ENCODE assay signal across 18 cellular contexts in the genomic region with DNA sequence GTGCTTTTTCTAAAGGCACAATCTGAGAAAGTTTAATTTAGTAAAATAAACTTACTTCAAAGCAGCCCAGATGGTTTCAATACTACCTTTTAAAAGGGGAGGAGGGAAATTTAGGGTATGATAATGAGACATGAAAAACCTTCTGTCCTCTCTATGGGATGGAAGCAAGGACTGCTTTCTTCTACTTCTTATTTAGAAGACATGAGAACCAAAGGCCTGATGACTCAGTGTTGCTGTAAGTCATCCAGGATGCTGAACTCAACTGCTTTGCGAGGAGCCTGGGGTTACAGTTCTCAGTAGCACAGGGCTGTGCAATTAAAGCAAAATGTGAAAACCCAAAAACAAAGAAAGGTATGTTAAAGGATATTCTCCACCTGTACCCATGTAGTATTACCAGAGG.
A peak's percentile ranks its signal among the peaks of the same experiment; 100 is the strongest.
DNase-seq lines count a peak whose midpoint lies in the region; ATAC-seq and TF ChIP-seq lines count a peak whose summit lies in the region.
"Had no signal": no experiment of that assay in that cellular context is flagged by ENCODE, and none has a peak within 500 bp of the region (broad histone marks: within the 10 kb centered on the region; RNA-seq: fewer than 3 reads in every experiment).

No MANE protein-coding gene starts in this region.

- no peaks in the 10 kb centered on the region for H3K27me3 Mint-ChIP-seq in MCF 10A (ENCODE audit: insufficient read depth, unreplicated experiment)

- H3K36me3 ChIP-seq in breast epithelium: no peaks in the 10 kb centered on the region
- no peaks in the 10 kb centered on the region for H3K36me3 ChIP-seq in RWPE2 (ENCODE audit: low read depth)
- H3K36me3 ChIP-seq in stomach smooth muscle (ENCODE audit: control insufficient read depth in 2 of 2, insufficient read depth in 2 of 2, low read length in 2 of 2): no peaks in the 10 kb centered on the region
- H3K36me3 ChIP-seq in stomach: no peaks in the 10 kb centered on the region
- H3K36me3 ChIP-seq: lower lobe of right lung, WERI-Rb-1 had no signal

- peak; percentile 70; the same call in 2 of the 3 replicates for ATAC-seq in RWPE2 (ENCODE audit: low read depth)
- ATAC-seq: body of pancreas, lower lobe of right lung had no signal

- no peak for TF ChIP-seq POLR2A in breast epithelium (IDR thresholded peaks at IDR 0.05)
- no peak for TF ChIP-seq POLR2A in stomach (IDR thresholded peaks at IDR 0.05)

- DNase-seq in MCF 10A (ENCODE audit: unreplicated experiment) (peak; percentile 49), breast epithelium (ENCODE audit: low spot score in 2 of 2) (no peak), RWPE2 (ENCODE audit: low spot score) (no peak), fibroblast of peridontal ligament (ENCODE audit: extremely low read depth) (peak; percentile 90), NOMO-1 treated with dmso at 0.1 percent for 144 hours (lab: John Stamatoyannopoulos, UW; ENCODE audit: unreplicated experiment) (no peak), stomach (no peak), GM10248 (ENCODE audit: extremely low spot score) (no peak)
- DNase-seq: 8988T; body of pancreas; DND-41; Karpas-422; lower lobe of right lung; NCI-H345; stimulated activated CD4-positive, alpha-beta T cell treated with anti-CD3 and anti-CD28 coated beads, Interleukin-4, amount 100 ng/mL, for 4 hours; substantia nigra; WERI-Rb-1 had no signal

- 38 to 79% (median 57%) methylated on average over 1 of the region's 1 CpG for WGBS in stomach, 5 donors

- H3K4me3 ChIP-seq in breast epithelium (no peak overlapping the region), RWPE2 (ENCODE audit: severe bottlenecking) (no peak overlapping the region), stomach smooth muscle (ENCODE audit: low read length in 2 of 2) (no peak overlapping the region), stomach (no peak overlapping the region)
- H3K4me3 ChIP-seq: body of pancreas, lower lobe of right lung had no signal

- intact Hi-C loops in MCF 10A (cut with micrococcal nuclease): no loop called here
- intact Hi-C loops in breast epithelium (cut with DNase I; ENCODE audit: low total_unique reads): no loop called here
- intact Hi-C loops in stomach (cut with DNase I; ENCODE audit: low total_unique reads): no loop called here

- H3K27ac ChIP-seq in breast epithelium: peak overlapping the region in 1 of 2 donors; percentile 58
- H3K27ac ChIP-seq in RWPE2 (ENCODE audit: poor library complexity, severe bottlenecking): no peak overlapping the region
- H3K27ac ChIP-seq in stomach smooth muscle (ENCODE audit: low read length): peak overlapping the region; percentile 18
- H3K27ac ChIP-seq in stomach: peak overlapping the region in 2 of 5 donors; percentile 19 to 61
- H3K27ac ChIP-seq: body of pancreas, lower lobe of right lung, parathyroid adenoma, WERI-Rb-1 had no signal

- H3K27me3 ChIP-seq in breast epithelium: no peaks in the 10 kb centered on the region
- no peaks in the 10 kb centered on the region for H3K27me3 ChIP-seq in RWPE2 (ENCODE audit: insufficient read depth, poor library complexity, severe bottlenecking)
- H3K27me3 ChIP-seq in stomach smooth muscle (ENCODE audit: control insufficient read depth in 1 of 2, insufficient read depth in 2 of 2, low read length in 2 of 2): no peaks in the 10 kb centered on the region
- H3K27me3 ChIP-seq in stomach: no peaks in the 10 kb centered on the region
- H3K27me3 ChIP-seq: body of pancreas had no signal

- H3K9me3 Mint-ChIP-seq in MCF 10A (ENCODE audit: unreplicated experiment): peaks cover 6% of the 10 kb centered on the region

- no peak overlapping the region for H3K9ac ChIP-seq in stomach smooth muscle (ENCODE audit: low read length in 2 of 2)
- H3K9ac ChIP-seq: parathyroid adenoma had no signal

- H3K4me1 ChIP-seq in breast epithelium: no peaks in the 10 kb centered on the region
- H3K4me1 ChIP-seq in RWPE2 (ENCODE audit: insufficient read depth, poor library complexity, severe bottlenecking): no peaks in the 10 kb centered on the region
- no peaks in the 10 kb centered on the region for H3K4me1 ChIP-seq in stomach smooth muscle (ENCODE audit: control insufficient read depth, insufficient read depth, low read length)
- peaks cover 0 to 10% (median 4%) of the 10 kb centered on the region in 4 donors for H3K4me1 ChIP-seq in stomach
- H3K4me1 ChIP-seq: body of pancreas, lower lobe of right lung, parathyroid adenoma had no signal

- no peak for TF ChIP-seq CTCF in MCF 10A (IDR thresholded peaks at IDR 0.05; ENCODE audit: unreplicated experiment)
- TF ChIP-seq CTCF in breast epithelium (IDR thresholded peaks at IDR 0.05): no peak
- no peak for TF ChIP-seq CTCF in RWPE2 (IDR thresholded peaks at IDR 0.05; ENCODE audit: poor library complexity, severe bottlenecking)
- no peak for TF ChIP-seq CTCF in stomach (IDR thresholded peaks at IDR 0.05)
- TF ChIP-seq CTCF in GM10248 (IDR thresholded peaks at IDR 0.05; ENCODE audit: control extremely low read depth, extremely low read depth, low read depth, missing control alignments): no peak

- H3K9me3 ChIP-seq in breast epithelium: no peaks in the 10 kb centered on the region
- H3K9me3 ChIP-seq in RWPE2 (ENCODE audit: severe bottlenecking): peaks cover 1% of the 10 kb centered on the region
- no peaks in the 10 kb centered on the region for H3K9me3 ChIP-seq in stomach smooth muscle (ENCODE audit: control insufficient read depth in 2 of 2, low read length in 2 of 2)
- no peaks in the 10 kb centered on the region for H3K9me3 ChIP-seq in stomach
- H3K9me3 ChIP-seq: body of pancreas, lower lobe of right lung had no signal

- no peaks in the 10 kb centered on the region for H3K36me3 Mint-ChIP-seq in MCF 10A (ENCODE audit: insufficient read depth, unreplicated experiment)

- POLR2A ChIA-PET in MCF 10A (lab: Yijun Ruan, JAX): no interaction called here
- POLR2A ChIA-PET in GM10248 (lab: Yijun Ruan, JAX): no interaction called here

- CTCF ChIA-PET in MCF 10A (lab: Yijun Ruan, JAX): no interaction called here
- CTCF ChIA-PET in GM10248 (lab: Yijun Ruan, JAX): no interaction called here

- H3K27ac Mint-ChIP-seq in MCF 10A (ENCODE audit: low read depth, unreplicated experiment): no peak overlapping the region

- BruUV-seq in MCF 10A (replicated peaks; lab: Mats Ljungman, UMichigan): no TSS peak

- no peak for TF ChIP-seq EP300 in stomach (IDR thresholded peaks at IDR 0.05)

- H3K4me3 Mint-ChIP-seq in MCF 10A (ENCODE audit: unreplicated experiment): no peak overlapping the region

- peaks cover 15% of the 10 kb centered on the region for H3K4me1 Mint-ChIP-seq in MCF 10A (ENCODE audit: insufficient read depth, unreplicated experiment)

Comparison
In these comparisons a context has a peak if more than half of its experiments do, and no peak if none do; other contexts are left out.
1. DNase-seq: peak in MCF 10A (single experiment) and fibroblast of peridontal ligament (single experiment); none in breast epithelium (0 of 2), RWPE2 (single experiment), NOMO-1 treated with dmso at 0.1 percent for 144 hours (single experiment), stomach (single experiment) and GM10248 (single experiment).